In genomic region chr1:25431495-25432363, GRCh38 we compare ENCODE assay signal across 8 cellular contexts. TPM values are rescaled to one million over a fixed set of nuclear protein-coding genes. Genes with fewer than 3 reads are reported as not detected.
A peak's percentile ranks its signal among the peaks of the same experiment; 100 is the strongest.
DNase-seq lines count a peak whose midpoint lies in the region; ATAC-seq and TF ChIP-seq lines count a peak whose summit lies in the region.

No MANE protein-coding gene starts in this region.

- peak overlapping the region; percentile 73 for H4K8ac ChIP-seq in trophoblast cell (ENCODE audit: low read depth, low read length)

- no peaks in the 10 kb centered on the region for H3K27me3 Mint-ChIP-seq in activated B cell treated with CpG ODN at 0.5 μM for 24 hours

- peak overlapping the region; percentile 79 for H3K27ac Mint-ChIP-seq in activated B cell treated with CpG ODN at 0.5 μM for 24 hours

- H3K4me1 Mint-ChIP-seq in activated B cell treated with CpG ODN at 0.5 μM for 24 hours: peaks cover 59% of the 10 kb centered on the region

- peak overlapping the region; percentile 1 for H4K12ac ChIP-seq in trophoblast cell (ENCODE audit: low read depth, low read length)

- H3K9me3 ChIP-seq in trophoblast cell (ENCODE audit: insufficient read depth, low read depth, low read length): no peaks in the 10 kb centered on the region

- H4K91ac ChIP-seq in trophoblast cell (ENCODE audit: low read depth, low read length): peak overlapping the region; percentile 73

- DNase-seq in NCI-H524 (lab: John Stamatoyannopoulos, UW) (peak; percentile 19 to 27), NCI-H524 treated with DMSO at 0.1 percent for 48 hours (lab: John Stamatoyannopoulos, UW) (no peak), activated B cell treated with CpG ODN at 0.5 μM for 24 hours (no peak), fibroblast of the aortic adventitia (ENCODE audit: low read depth) (peak; percentile 11), trophoblast cell (peak in 1 of 2 donors; percentile 7), iPS-NIHi7 (ENCODE audit: extremely low spot score) (no peak)

- peak overlapping the region; percentile 80 for H3K27ac ChIP-seq in trophoblast cell (ENCODE audit: low read depth, low read length)

- H2BK5ac ChIP-seq in trophoblast cell (ENCODE audit: low read depth, low read length, poor library complexity): no peak overlapping the region

- peak overlapping the region; percentile 88 for H3K18ac ChIP-seq in trophoblast cell (ENCODE audit: low read length)

- POLR2A ChIA-PET in activated B cell treated with CpG ODN at 0.5 μM for 24 hours (lab: Charles Lee): interaction anchor here (0.6 to 2.5 kb wide), 12 partner anchors 9 to 888 kb away, joined by 3 to 12 read pairs (median 4); partner anchors contain the start of genes MTFR1L, RSRP1 and SYF2

- peak overlapping the region; percentile 94 for H3K9ac ChIP-seq in trophoblast cell (ENCODE audit: low read length)

- H3K79me2 ChIP-seq in trophoblast cell (ENCODE audit: control insufficient read depth, insufficient read depth, low read length, poor library complexity): peaks cover 12% of the 10 kb centered on the region

- no peaks in the 10 kb centered on the region for H3K36me3 ChIP-seq in trophoblast cell (ENCODE audit: control insufficient read depth in 1 of 2, insufficient read depth in 2 of 2, low read length in 2 of 2)

- H2AFZ ChIP-seq in trophoblast cell (ENCODE audit: insufficient read depth, low read length, poor library complexity): peak overlapping the region; percentile 99

- H2BK120ac ChIP-seq in trophoblast cell (ENCODE audit: insufficient read depth, low read length, poor library complexity): peak overlapping the region; percentile 68

- TF ChIP-seq CTCF in activated B cell treated with CpG ODN at 0.5 μM for 24 hours (IDR thresholded peaks at IDR 0.05): no peak
- no peak for TF ChIP-seq CTCF in fibroblast of the aortic adventitia (IDR thresholded peaks at IDR 0.05; ENCODE audit: insufficient read depth, low read length)

- no peak overlapping the region for H2BK12ac ChIP-seq in trophoblast cell (ENCODE audit: low read length)

- H3K9me3 Mint-ChIP-seq in activated B cell treated with CpG ODN at 0.5 μM for 24 hours: no peaks in the 10 kb centered on the region

- H3K4me3 ChIP-seq in fibroblast of the aortic adventitia (ENCODE audit: low read depth, low read length) (peak overlapping the region; percentile 90), trophoblast cell (ENCODE audit: low read depth, low read length) (peak overlapping the region; percentile 96)

- no CpG with 5 or more reads among the region's 23 CpGs for WGBS in trophoblast cell (ENCODE audit: extremely low coverage, insufficient coverage, insufficient read length)

- H3K4me1 ChIP-seq in trophoblast cell (ENCODE audit: control insufficient read depth in 1 of 2, insufficient read depth in 2 of 2, low read length in 2 of 2): no peaks in the 10 kb centered on the region

- peak overlapping the region; percentile 36 for H3K14ac ChIP-seq in trophoblast cell (ENCODE audit: low read length)

- H3K4me2 ChIP-seq in trophoblast cell (ENCODE audit: low read length): peak overlapping the region; percentile 97

- H3K23ac ChIP-seq in trophoblast cell (ENCODE audit: low read length): no peak overlapping the region

- intact Hi-C loops in activated B cell treated with CpG ODN at 0.5 μM for 24 hours (cut with micrococcal nuclease): loop anchor here (2.0 to 5.0 kb wide), 4 partner anchors 41 to 387 kb away; partner anchors contain the start of genes MAN1C1, MTFR1L and TMEM50A

- CTCF ChIA-PET in activated B cell treated with CpG ODN at 0.5 μM for 24 hours (lab: Charles Lee): interaction anchor here (0.7 to 2.5 kb wide), 2 partner anchors 56 to 388 kb away, joined by 3 to 10 read pairs; no protein-coding TSS in a partner anchor

- H3K4me3 Mint-ChIP-seq in activated B cell treated with CpG ODN at 0.5 μM for 24 hours: peak overlapping the region; percentile 85

- peak overlapping the region; percentile 80 for H3K4ac ChIP-seq in trophoblast cell (ENCODE audit: low read depth, low read length)

- peaks cover 11% of the 10 kb centered on the region for H3K79me1 ChIP-seq in trophoblast cell (ENCODE audit: low read length)

- H3K36me3 Mint-ChIP-seq in activated B cell treated with CpG ODN at 0.5 μM for 24 hours (ENCODE audit: low read depth): peaks cover 5% of the 10 kb centered on the region

- ATAC-seq in activated B cell treated with CpG ODN at 0.5 μM for 24 hours (ENCODE audit: low read depth) (no peak), GM18858 (IDR thresholded peaks at IDR 0.05; ENCODE audit: unreplicated experiment) (no peak), GM21423 (IDR thresholded peaks at IDR 0.05; ENCODE audit: unreplicated experiment) (no peak)

- H2AK5ac ChIP-seq in trophoblast cell (ENCODE audit: low read length): peak overlapping the region; percentile 21

- H3K27me3 ChIP-seq in trophoblast cell (ENCODE audit: insufficient read depth, low read length): no peaks in the 10 kb centered on the region

RNA-seq across cellular contexts. Expression of gene MACO1, which starts 1.0 kb away (rescaled TPM):
- 17.1 and 19.7 TPM in 2 replicates for total RNA-seq in activated B cell treated with CpG ODN at 0.5 μM for 24 hours
- 17.3 and 23.4 TPM in 2 replicates for total RNA-seq in fibroblast of the aortic adventitia (ENCODE audit: low replicate concordance)
- polyA plus RNA-seq in trophoblast cell (2013): 26.7 and 26.9 TPM in 2 replicates

RNA-seq across cellular contexts. Expression of gene RHCE, which starts 11.1 kb away (rescaled TPM):
- total RNA-seq in activated B cell treated with CpG ODN at 0.5 μM for 24 hours: not detected in 2 replicates
- 0.27 and 0.33 TPM in 2 replicates for total RNA-seq in fibroblast of the aortic adventitia (ENCODE audit: low replicate concordance)
- 0.49 and 0.69 TPM in 2 replicates for polyA plus RNA-seq in trophoblast cell (2013)

Comparison
In these comparisons a context has a peak if more than half of its experiments do, and no peak if none do; other contexts are left out.
1. DNase-seq: peak in NCI-H524 (2 of 2) and fibroblast of the aortic adventitia (single experiment); none in NCI-H524 treated with DMSO at 0.1 percent for 48 hours (single experiment), activated B cell treated with CpG ODN at 0.5 μM for 24 hours (single experiment) and iPS-NIHi7 (single experiment).